In genomic region chr1:98323906-98324358, GRCh38 we compare ENCODE assay signal across 8 cellular contexts.
A peak's percentile ranks its signal among the peaks of the same experiment; 100 is the strongest.
DNase-seq lines count a peak whose midpoint lies in the region; ATAC-seq and TF ChIP-seq lines count a peak whose summit lies in the region.

No MANE protein-coding gene starts in this region.

- H4K20me1 ChIP-seq in GM23338 (replicated peaks; ENCODE audit: insufficient read depth), result no peaks in the 10 kb centered on the region

- 6 to 14% methylated on average over 3 of the region's 3 CpGs for WGBS in esophagus squamous epithelium, 2 donors

- TF ChIP-seq POLR2A in esophagus squamous epithelium (IDR thresholded peaks at IDR 0.05) (no peak), uterus (IDR thresholded peaks at IDR 0.05) (no peak)

- H3K9me3 ChIP-seq in esophagus squamous epithelium (no peaks in the 10 kb centered on the region), uterus (no peaks in the 10 kb centered on the region)

- intact Hi-C loops in esophagus squamous epithelium (cut with DNase I) (no loop called here), uterus (cut with DNase I; ENCODE audit: low total_unique reads) (no loop called here)

- H3K36me3 ChIP-seq in GM23338 (ENCODE audit: insufficient read depth), result no peaks in the 10 kb centered on the region
- H3K36me3 ChIP-seq in esophagus squamous epithelium, result no peaks in the 10 kb centered on the region
- H3K36me3 ChIP-seq in uterus, result no peaks in the 10 kb centered on the region

- no peaks in the 10 kb centered on the region for H3K79me2 ChIP-seq in GM23338 (replicated peaks; ENCODE audit: insufficient read depth)

- H3K27ac Mint-ChIP-seq in GM23338, result peak overlapping the region; percentile 79

- H2AFZ ChIP-seq in GM23338, result peak overlapping the region; percentile 86; the same call in 1 of the 2 replicates

- TF ChIP-seq CTCF in GM23338 (conservative IDR thresholded peaks at IDR 0.05; ENCODE audit: low read depth in 2 of 2) (no peak), RWPE1 (conservative IDR thresholded peaks at IDR 0.05; ENCODE audit: low read depth) (no peak), esophagus squamous epithelium (IDR thresholded peaks at IDR 0.05) (no peak), uterus (IDR thresholded peaks at IDR 0.05) (no peak)

- no peaks in the 10 kb centered on the region for H3K9me2 ChIP-seq in GM23338 (ENCODE audit: insufficient read depth)

- H3F3A ChIP-seq in GM23338 (replicated peaks; ENCODE audit: low read depth), result no peaks in the 10 kb centered on the region

- H3K27me3 Mint-ChIP-seq in GM23338 (ENCODE audit: insufficient read depth, low read depth, poor library complexity), result no peaks in the 10 kb centered on the region

- CTCF ChIA-PET in RWPE1 (lab: Yijun Ruan, JAX), result interaction anchor here (1.0 kb wide), 1 partner anchor 145 kb away, joined by 3 read pairs; no protein-coding TSS in a partner anchor

- no peak overlapping the region for H3K4me3 ChIP-seq in GM23338
- H3K4me3 ChIP-seq in esophagus squamous epithelium, result no peak overlapping the region
- H3K4me3 ChIP-seq in uterus, result no peak overlapping the region

- H3K4me1 ChIP-seq in GM23338 (ENCODE audit: insufficient read depth) (peaks cover 4% of the 10 kb centered on the region; the same call in 1 of the 2 replicates), esophagus squamous epithelium (peaks cover 13 to 55% (median 26%) of the 10 kb centered on the region in 3 donors), uterus (no peaks in the 10 kb centered on the region)

- no peak for ATAC-seq in GM23338

- POLR2A ChIA-PET in RWPE1 (lab: Yijun Ruan, JAX; ENCODE audit: low non-redundant PET), result no interaction called here

- 0 out of 2 replicates have a peak overlapping the region, but pooled peaks have one; percentile 35 for H3K4me2 ChIP-seq in GM23338

- H3K27me3 ChIP-seq in GM23338 (ENCODE audit: insufficient read depth) (no peaks in the 10 kb centered on the region), esophagus squamous epithelium (no peaks in the 10 kb centered on the region), uterus (no peaks in the 10 kb centered on the region)

- DNase-seq in GM23338 (ENCODE audit: low spot score) (peak; percentile 33), RWPE1 (ENCODE audit: low spot score) (peak; percentile 72), esophagus squamous epithelium (lab: John Stamatoyannopoulos, UW) (no peak), renal cortical epithelial cell (ENCODE audit: low read depth) (peak; percentile 93), uterus (no peak), NCI-H1694 (lab: John Stamatoyannopoulos, UW) (no peak), NCI-H2081 (lab: John Stamatoyannopoulos, UW) (no peak)
- no peak for DNase-seq in stimulated activated CD4-positive, alpha-beta T cell treated with anti-CD3 and anti-CD28 coated beads, Interleukin-4, amount 100 ng/mL, for 24 hours

- H3K4me1 Mint-ChIP-seq in GM23338, result peaks cover 15% of the 10 kb centered on the region

- H3K27ac ChIP-seq in GM23338 (ENCODE audit: low read depth) (no peak overlapping the region), RWPE1 (peak overlapping the region; percentile 81), esophagus squamous epithelium (peak overlapping the region; percentile 38 to 64 (median 54)), uterus (no peak overlapping the region)

- H3K36me3 Mint-ChIP-seq in GM23338 (ENCODE audit: low read depth), result no peaks in the 10 kb centered on the region

- no peaks in the 10 kb centered on the region for H3K9me3 Mint-ChIP-seq in GM23338

- no peak overlapping the region for H3K4me3 Mint-ChIP-seq in GM23338

TF ChIP-seq in GM23338, 12 proteins besides CTCF, POLR2A, EP300 and RAD21 (continues in another document):
- TF ChIP-seq ZNF331 (CRISPR knock-in tag; IDR thresholded peaks at IDR 0.05; ENCODE audit: low read depth), result no peak
- no peak for TF ChIP-seq NANOG (IDR thresholded peaks at IDR 0.05; ENCODE audit: borderline replicate concordance)
- TF ChIP-seq EZH2 (IDR thresholded peaks at IDR 0.05; ENCODE audit: low read depth, unreplicated experiment), result no peak
- no peak for TF ChIP-seq REST (IDR thresholded peaks at IDR 0.05; ENCODE audit: unreplicated experiment)
- TF ChIP-seq EZH2phosphoT487 (IDR thresholded peaks at IDR 0.05; ENCODE audit: unreplicated experiment), result no peak
- no peak for TF ChIP-seq POLR2AphosphoS5 (IDR thresholded peaks at IDR 0.05; ENCODE audit: low read depth)
- TF ChIP-seq ZNF462 (CRISPR knock-in tag; IDR thresholded peaks at IDR 0.05), result no peak
- TF ChIP-seq ZNF114 (CRISPR knock-in tag; IDR thresholded peaks at IDR 0.05), result no peak
- TF ChIP-seq CREB1 (CRISPR knock-in tag; IDR thresholded peaks at IDR 0.05; ENCODE audit: low read depth), result no peak

Comparison
In these comparisons a context has a peak if more than half of its experiments do, and no peak if none do; other contexts are left out.
1. DNase-seq: peak in GM23338 (single experiment), RWPE1 (single experiment) and renal cortical epithelial cell (single experiment); none in esophagus squamous epithelium (single experiment), uterus (0 of 2), stimulated activated CD4-positive, alpha-beta T cell treated with anti-CD3 and anti-CD28 coated beads, Interleukin-4, amount 100 ng/mL, for 24 hours (single experiment), NCI-H1694 (single experiment) and NCI-H2081 (0 of 2).
2. H3K27ac ChIP-seq: peak in RWPE1 (single experiment) and esophagus squamous epithelium (4 of 4); none in GM23338 (single experiment) and uterus (0 of 2).